In genomic region chr14:59483819-59484610, GRCh38 we compare ENCODE assay signal across 2 cellular contexts.
TF ChIP-seq lines count a peak whose summit lies in the region.

A gene with protein sequence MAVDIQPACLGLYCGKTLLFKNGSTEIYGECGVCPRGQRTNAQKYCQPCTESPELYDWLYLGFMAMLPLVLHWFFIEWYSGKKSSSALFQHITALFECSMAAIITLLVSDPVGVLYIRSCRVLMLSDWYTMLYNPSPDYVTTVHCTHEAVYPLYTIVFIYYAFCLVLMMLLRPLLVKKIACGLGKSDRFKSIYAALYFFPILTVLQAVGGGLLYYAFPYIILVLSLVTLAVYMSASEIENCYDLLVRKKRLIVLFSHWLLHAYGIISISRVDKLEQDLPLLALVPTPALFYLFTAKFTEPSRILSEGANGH (plus strand): TSS chr14:59484517. CDS start chr14:59484590, 73 bp downstream.
Gene L3HYPDH (minus strand): TSS chr14:59484408. CDS start chr14:59484316, 92 bp downstream.

TF ChIP-seq in IMR-90, 13 proteins besides CTCF, POLR2A, EP300 and RAD21:
- TF ChIP-seq SMC3 (IDR thresholded peaks at IDR 0.05; ENCODE audit: low read depth, low read length), result no peak; the same call in 1 of the 2 replicates
- TF ChIP-seq, protein P1, sequence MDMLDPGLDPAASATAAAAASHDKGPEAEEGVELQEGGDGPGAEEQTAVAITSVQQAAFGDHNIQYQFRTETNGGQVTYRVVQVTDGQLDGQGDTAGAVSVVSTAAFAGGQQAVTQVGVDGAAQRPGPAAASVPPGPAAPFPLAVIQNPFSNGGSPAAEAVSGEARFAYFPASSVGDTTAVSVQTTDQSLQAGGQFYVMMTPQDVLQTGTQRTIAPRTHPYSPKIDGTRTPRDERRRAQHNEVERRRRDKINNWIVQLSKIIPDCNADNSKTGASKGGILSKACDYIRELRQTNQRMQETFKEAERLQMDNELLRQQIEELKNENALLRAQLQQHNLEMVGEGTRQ (IDR thresholded peaks at IDR 0.05; ENCODE audit: low read depth, low read length), result peak; percentile 71
- TF ChIP-seq MAZ (IDR thresholded peaks at IDR 0.05; ENCODE audit: borderline replicate concordance, low read depth, low read length), result 0 out of 2 replicates have a peak, but pooled peaks have one; percentile 35
- peak; percentile 37; the same call in 1 of the 2 replicates for TF ChIP-seq CHD1 (IDR thresholded peaks at IDR 0.05; ENCODE audit: low read depth, low read length)
- TF ChIP-seq BHLHE40 (IDR thresholded peaks at IDR 0.05; ENCODE audit: low read depth, low read length), result peak; percentile 65; the same call in 1 of the 2 replicates
- peak; percentile 60 for TF ChIP-seq MAFK (IDR thresholded peaks at IDR 0.05; ENCODE audit: low read depth, low read length)
- TF ChIP-seq MXI1 (IDR thresholded peaks at IDR 0.05; ENCODE audit: borderline replicate concordance, low read depth, low read length), result peak; percentile 95; the same call in 1 of the 2 replicates
- no peak for TF ChIP-seq ELK1 (IDR thresholded peaks at IDR 0.05; ENCODE audit: borderline replicate concordance, low read depth, low read length)
- no peak for TF ChIP-seq RCOR1 (IDR thresholded peaks at IDR 0.05; ENCODE audit: insufficient replicate concordance, low read length)

TF ChIP-seq in endothelial cell of umbilical vein, 7 proteins besides CTCF, POLR2A, EP300 and RAD21:
- TF ChIP-seq GATA2 (IDR thresholded peaks at IDR 0.05; ENCODE audit: insufficient read depth, insufficient read length, low read depth, low read length), result no peak
- TF ChIP-seq MYC (IDR thresholded peaks at IDR 0.05; ENCODE audit: low read depth, low read length), result peak; percentile 77
- TF ChIP-seq, protein P2, sequence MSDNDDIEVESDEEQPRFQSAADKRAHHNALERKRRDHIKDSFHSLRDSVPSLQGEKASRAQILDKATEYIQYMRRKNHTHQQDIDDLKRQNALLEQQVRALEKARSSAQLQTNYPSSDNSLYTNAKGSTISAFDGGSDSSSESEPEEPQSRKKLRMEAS (IDR thresholded peaks at IDR 0.05; ENCODE audit: insufficient read depth, insufficient read length), result peak; percentile 88
- peak; percentile 92 for TF ChIP-seq POLR2AphosphoS5 (IDR thresholded peaks at IDR 0.05; ENCODE audit: insufficient read depth, low read depth, low read length)
